In the genomic region with DNA sequence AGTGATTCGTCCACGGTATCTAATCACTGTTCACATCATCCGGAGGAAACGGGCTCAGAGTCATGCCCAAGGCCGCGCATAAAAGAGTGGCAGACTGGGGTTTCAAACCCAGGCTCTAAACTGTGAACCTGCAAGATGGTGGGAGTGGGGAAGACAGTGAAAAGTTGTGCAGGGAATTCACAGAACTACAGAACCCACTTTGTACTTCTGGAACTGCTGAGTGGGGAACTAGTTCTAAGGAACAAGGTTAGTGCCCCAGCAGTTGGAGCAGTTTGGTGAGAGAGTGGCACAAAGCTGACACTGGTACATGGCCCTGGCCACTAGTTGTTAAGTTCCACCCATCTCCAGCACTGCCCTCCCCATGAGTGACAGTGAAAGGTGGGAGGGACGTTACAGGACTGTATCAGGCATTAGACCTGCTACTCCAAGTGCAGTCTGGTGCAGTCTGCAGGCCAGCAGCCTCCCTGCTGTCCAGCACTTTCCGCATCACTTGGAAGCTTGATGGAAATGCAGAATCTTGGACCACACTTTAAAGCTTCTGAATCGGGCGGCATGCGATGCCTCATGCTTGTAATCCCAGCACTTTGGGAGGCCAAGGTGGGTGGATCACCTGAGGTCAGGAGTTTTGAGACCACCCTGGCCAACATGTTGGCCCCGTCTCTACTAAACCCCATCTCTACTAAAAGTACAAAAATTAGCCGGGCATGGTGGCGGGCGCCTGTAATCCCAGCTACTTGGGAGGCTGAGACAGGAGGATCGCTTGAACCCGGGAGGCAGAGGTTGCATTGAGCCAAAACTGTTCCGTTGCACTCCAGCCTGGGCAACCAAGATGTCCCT, we compare ENCODE assay signal across 8 cellular contexts. TPM values are rescaled to one million over a fixed set of nuclear protein-coding genes. Genes with fewer than 3 reads are reported as not detected.
DNase-seq lines count a peak whose midpoint lies in the region; ATAC-seq and TF ChIP-seq lines count a peak whose summit lies in the region.

No MANE protein-coding gene starts in this region.

- no peaks in the 10 kb centered on the region for H3K9me3 Mint-ChIP-seq in activated T-helper 1 cell treated with anti-CD3 and anti-CD28 coated beads, Interleukin-12 subunit alpha, Interleukin-12 subunit beta, Interleukin-2, Interleukin-4 antibody, amounts not matched to agents 30 ng/mL and 10 ng/mL and 1 ng/mL, durations not matched to agents 14 hours and 24 hours and 36 hours

- no peak overlapping the region for H3K4ac ChIP-seq in neuronal stem cell (ENCODE audit: low read length)

- no peaks in the 10 kb centered on the region for H3K27me3 Mint-ChIP-seq in activated T-helper 1 cell treated with anti-CD3 and anti-CD28 coated beads, Interleukin-12 subunit alpha, Interleukin-12 subunit beta, Interleukin-2, Interleukin-4 antibody, amounts not matched to agents 30 ng/mL and 10 ng/mL and 1 ng/mL, durations not matched to agents 14 hours and 24 hours and 36 hours (ENCODE audit: insufficient read depth)

- H3K4me1 ChIP-seq in neuronal stem cell (ENCODE audit: control insufficient read depth in 2 of 2, insufficient read depth in 1 of 2, low read depth in 1 of 2, low read length in 2 of 2), result peaks cover 18 to 20% of the 10 kb centered on the region in 2 donors

- peak overlapping the region; percentile 10 for H2AK5ac ChIP-seq in neuronal stem cell (ENCODE audit: low read depth, low read length)

- H3K18ac ChIP-seq in neuronal stem cell (ENCODE audit: low read length), result peak overlapping the region; percentile 90

- H2BK15ac ChIP-seq in neuronal stem cell (ENCODE audit: low read length), result peak overlapping the region; percentile 13

- no peak overlapping the region for H3K23ac ChIP-seq in neuronal stem cell (ENCODE audit: low read depth, low read length, poor library complexity)

- no peak overlapping the region for H3K4me2 ChIP-seq in neuronal stem cell (ENCODE audit: insufficient read depth, low read length, poor library complexity, severe bottlenecking)

- peaks cover 53% of the 10 kb centered on the region for H3K4me1 Mint-ChIP-seq in activated T-helper 1 cell treated with anti-CD3 and anti-CD28 coated beads, Interleukin-12 subunit alpha, Interleukin-12 subunit beta, Interleukin-2, Interleukin-4 antibody, amounts not matched to agents 30 ng/mL and 10 ng/mL and 1 ng/mL, durations not matched to agents 14 hours and 24 hours and 36 hours (ENCODE audit: low read depth)

- H4K91ac ChIP-seq in neuronal stem cell (ENCODE audit: low read depth, low read length, poor library complexity), result no peak overlapping the region

- peak; percentile 92 for DNase-seq in NCI-H510A treated with DMSO at 0.1 percent for 48 hours (lab: John Stamatoyannopoulos, UW)
- DNase-seq in activated T-helper 1 cell treated with anti-CD3 and anti-CD28 coated beads, Interleukin-12 subunit alpha, Interleukin-12 subunit beta, Interleukin-2, Interleukin-4 antibody, amounts not matched to agents 30 ng/mL and 10 ng/mL and 1 ng/mL, durations not matched to agents 14 hours and 24 hours and 36 hours (ENCODE audit: low spot score), result peak; percentile 28
- peak; percentile 54 for DNase-seq in fibroblast of villous mesenchyme (ENCODE audit: low read depth)
- DNase-seq in neuronal stem cell (ENCODE audit: low spot score), result no peak

- H2BK120ac ChIP-seq in neuronal stem cell (ENCODE audit: low read depth, low read length), result no peak overlapping the region

- H2AFZ ChIP-seq in neuronal stem cell (ENCODE audit: low read length), result no peak overlapping the region

- intact Hi-C loops in activated T-helper 1 cell treated with anti-CD3 and anti-CD28 coated beads, Interleukin-12 subunit alpha, Interleukin-12 subunit beta, Interleukin-2, Interleukin-4 antibody, amounts not matched to agents 30 ng/mL and 10 ng/mL and 1 ng/mL, durations not matched to agents 14 hours and 24 hours and 36 hours (cut with micrococcal nuclease), result loop anchor here (1.0 to 10.0 kb wide), 6 partner anchors 35 to 399 kb away; partner anchors contain the start of genes ANXA4 and TIA1

- no peak for TF ChIP-seq CTCF in 22Rv1 (IDR thresholded peaks at IDR 0.05)
- TF ChIP-seq CTCF in fibroblast of villous mesenchyme (IDR thresholded peaks at IDR 0.05; ENCODE audit: insufficient read depth, low read depth, low read length), result no peak

- no peak overlapping the region for H2BK5ac ChIP-seq in neuronal stem cell (ENCODE audit: low read length)

- H3K27ac ChIP-seq in 22Rv1 (peak overlapping the region; percentile 99), neuronal stem cell (replicated peaks; ENCODE audit: low read length) (no peak overlapping the region)

- H3K36me3 Mint-ChIP-seq in activated T-helper 1 cell treated with anti-CD3 and anti-CD28 coated beads, Interleukin-12 subunit alpha, Interleukin-12 subunit beta, Interleukin-2, Interleukin-4 antibody, amounts not matched to agents 30 ng/mL and 10 ng/mL and 1 ng/mL, durations not matched to agents 14 hours and 24 hours and 36 hours (ENCODE audit: low read depth), result no peaks in the 10 kb centered on the region

- H3K27me3 ChIP-seq in neuronal stem cell (ENCODE audit: control insufficient read depth in 3 of 3, insufficient read depth in 3 of 3, low read depth in 1 of 3, low read length in 3 of 3), result no peaks in the 10 kb centered on the region

- WGBS in neuronal stem cell (ENCODE audit: extremely low coverage in 2 of 2, insufficient read length in 2 of 2, insufficient replicate concordance in 1 of 2), 2 donors, result no CpG with 5 or more reads among the region's 18 CpGs

- no peaks in the 10 kb centered on the region for H3K79me1 ChIP-seq in neuronal stem cell (ENCODE audit: low read depth, low read length)

- H3K27ac Mint-ChIP-seq in activated T-helper 1 cell treated with anti-CD3 and anti-CD28 coated beads, Interleukin-12 subunit alpha, Interleukin-12 subunit beta, Interleukin-2, Interleukin-4 antibody, amounts not matched to agents 30 ng/mL and 10 ng/mL and 1 ng/mL, durations not matched to agents 14 hours and 24 hours and 36 hours, result peak overlapping the region; percentile 91

- H4K8ac ChIP-seq in neuronal stem cell (ENCODE audit: low read depth, low read length), result peak overlapping the region; percentile 70

- ATAC-seq in HG03045 (IDR thresholded peaks at IDR 0.05; ENCODE audit: unreplicated experiment) (no peak), GM18873 (IDR thresholded peaks at IDR 0.05; ENCODE audit: low FRiP score, unreplicated experiment) (no peak)

- peak overlapping the region; percentile 80 for H3K4me3 Mint-ChIP-seq in activated T-helper 1 cell treated with anti-CD3 and anti-CD28 coated beads, Interleukin-12 subunit alpha, Interleukin-12 subunit beta, Interleukin-2, Interleukin-4 antibody, amounts not matched to agents 30 ng/mL and 10 ng/mL and 1 ng/mL, durations not matched to agents 14 hours and 24 hours and 36 hours

- peak overlapping the region; percentile 15 for H3K9ac ChIP-seq in neuronal stem cell (ENCODE audit: low read depth, low read length, poor library complexity)

- H3K36me3 ChIP-seq in neuronal stem cell (replicated peaks in 1 of 2; ENCODE audit: control insufficient read depth in 2 of 2, insufficient read depth in 2 of 2, low read length in 2 of 2), result no peaks in the 10 kb centered on the region

- no peak overlapping the region for H2BK12ac ChIP-seq in neuronal stem cell (ENCODE audit: low read length)

- H3K4me3 ChIP-seq in fibroblast of villous mesenchyme (ENCODE audit: low read depth, low read length), result peak overlapping the region; percentile 52
- H3K4me3 ChIP-seq in neuronal stem cell (ENCODE audit: low read length in 2 of 2), result peak overlapping the region in 1 of 2 donors; percentile 59

- H3K9me3 ChIP-seq in neuronal stem cell (replicated peaks in 1 of 2; ENCODE audit: control insufficient read depth in 2 of 2, insufficient read depth in 1 of 2, low read depth in 1 of 2, low read length in 2 of 2), result no peaks in the 10 kb centered on the region

- no peak overlapping the region for H3K14ac ChIP-seq in neuronal stem cell (ENCODE audit: low read length)

- TF ChIP-seq POLR2A in GM10847 (IDR thresholded peaks at IDR 0.05; ENCODE audit: extremely low read depth, insufficient read length), result peak; percentile 27

RNA-seq across cellular contexts. Expression of gene C2orf42, which starts 47.3 kb away (rescaled TPM):
- total RNA-seq in activated T-helper 1 cell treated with anti-CD3 and anti-CD28 coated beads, Interleukin-12 subunit alpha, Interleukin-12 subunit beta, Interleukin-2, Interleukin-4 antibody, amounts not matched to agents 30 ng/mL and 10 ng/mL and 1 ng/mL, durations not matched to agents 14 hours and 24 hours and 36 hours, result 21.6 and 24.1 TPM in 2 replicates
- 14.5 and 33.7 TPM in 2 replicates for total RNA-seq in fibroblast of villous mesenchyme
- polyA plus RNA-seq in neuronal stem cell (2013, experiment 1 of 2), result 5.4 TPM
- 5.6 TPM for polyA plus RNA-seq in neuronal stem cell (2013, experiment 2 of 2)

RNA-seq across cellular contexts. Expression of gene PCBP1, which starts 56.3 kb away (rescaled TPM):
- 426 and 427 TPM in 2 replicates for total RNA-seq in activated T-helper 1 cell treated with anti-CD3 and anti-CD28 coated beads, Interleukin-12 subunit alpha, Interleukin-12 subunit beta, Interleukin-2, Interleukin-4 antibody, amounts not matched to agents 30 ng/mL and 10 ng/mL and 1 ng/mL, durations not matched to agents 14 hours and 24 hours and 36 hours
- total RNA-seq in fibroblast of villous mesenchyme, result 32.9 and 45.3 TPM in 2 replicates
- 359 TPM for polyA plus RNA-seq in neuronal stem cell (2013, experiment 1 of 2)
- 357 TPM for polyA plus RNA-seq in neuronal stem cell (2013, experiment 2 of 2)
